Comparison of ENCODE assay signal across 17 cellular contexts in genomic region chr9:107229146-107229545, GRCh38.
"Had no signal": no experiment of that assay in that cellular context is flagged by ENCODE, and none has a peak within 500 bp of the region (broad histone marks: within the 10 kb centered on the region; RNA-seq: fewer than 3 reads in every experiment).

No MANE protein-coding gene starts in this region.

- H3K27ac Mint-ChIP-seq: activated naive CD4-positive, alpha-beta T cell treated with anti-CD3 and anti-CD28 coated beads, Interleukin-2, amount 10 ng/mL, durations not matched to agents 7 days and 5 days; activated T-helper 2 cell treated with anti-CD3 and anti-CD28 coated beads, Interferon-gamma antibody, Interleukin-2, Interleukin-4, amounts not matched to agents 10 μg/mL and 5 μg/mL and 100 μg/mL, durations not matched to agents 14 hours and 24 hours and 36 hours had no signal

- H3K36me3 ChIP-seq: adrenal gland, colonic mucosa, esophagus squamous epithelium, lower lobe of right lung had no signal

- H3K4me1 Mint-ChIP-seq: activated naive CD4-positive, alpha-beta T cell treated with anti-CD3 and anti-CD28 coated beads, Interleukin-2, amount 10 ng/mL, durations not matched to agents 7 days and 5 days had no signal

- H3K4me3 ChIP-seq: adrenal gland, colonic mucosa, esophagus squamous epithelium, lower lobe of right lung had no signal

- H3K4me1 ChIP-seq: adrenal gland, colonic mucosa, lower lobe of right lung had no signal

- H3K9me3 ChIP-seq: adrenal gland, colonic mucosa, esophagus squamous epithelium, lower lobe of right lung had no signal

- H3K36me3 Mint-ChIP-seq: activated naive CD4-positive, alpha-beta T cell treated with anti-CD3 and anti-CD28 coated beads, Interleukin-2, amount 10 ng/mL, durations not matched to agents 7 days and 5 days had no signal

- DNase-seq: activated CD4-positive, alpha-beta T cell treated with anti-CD3 and anti-CD28 coated beads, Interleukin-2, amount 50 U/mL, for 4 hours; activated CD4-positive, CD25-positive, alpha-beta regulatory T cell treated with anti-CD3 and anti-CD28 coated beads, Interleukin-2, amount 50 U/mL, for 72 hours; activated naive CD4-positive, alpha-beta T cell treated with anti-CD3 and anti-CD28 coated beads, Interleukin-2, amount 10 ng/mL, durations not matched to agents 7 days and 5 days; activated T-cell treated with anti-CD3 and anti-CD28 coated beads, Interleukin-2, amount 50 U/mL, for 1 hour; adrenal gland; caudate nucleus; colonic mucosa; effector CD4-positive, alpha-beta T cell; esophagus squamous epithelium; foreskin fibroblast; lower lobe of right lung; midbrain; stimulated activated naive CD8-positive, alpha-beta T cell treated with anti-CD3 and anti-CD28 coated beads, Interleukin-15, Interleukin-2, amounts not matched to agents 100 U/mL and 50 U/mL, for 24 hours; T1000; trophoblast cell had no signal

- ATAC-seq: lower lobe of right lung; sciatic nerve; stimulated activated naive CD8-positive, alpha-beta T cell treated with anti-CD3 and anti-CD28 coated beads, Interleukin-15, Interleukin-2, amounts not matched to agents 100 U/mL and 50 U/mL, for 24 hours had no signal

- H3K9me3 Mint-ChIP-seq: activated naive CD4-positive, alpha-beta T cell treated with anti-CD3 and anti-CD28 coated beads, Interleukin-2, amount 10 ng/mL, durations not matched to agents 7 days and 5 days; activated T-helper 2 cell treated with anti-CD3 and anti-CD28 coated beads, Interferon-gamma antibody, Interleukin-2, Interleukin-4, amounts not matched to agents 10 μg/mL and 5 μg/mL and 100 μg/mL, durations not matched to agents 14 hours and 24 hours and 36 hours had no signal

- H3K4me3 Mint-ChIP-seq: activated naive CD4-positive, alpha-beta T cell treated with anti-CD3 and anti-CD28 coated beads, Interleukin-2, amount 10 ng/mL, durations not matched to agents 7 days and 5 days had no signal

- H3K27ac ChIP-seq: adrenal gland, esophagus squamous epithelium, lower lobe of right lung had no signal

- H3K27me3 ChIP-seq: adrenal gland, colonic mucosa, esophagus squamous epithelium had no signal
